ENCODE assay signal across 1 cellular context in the genomic region with DNA sequence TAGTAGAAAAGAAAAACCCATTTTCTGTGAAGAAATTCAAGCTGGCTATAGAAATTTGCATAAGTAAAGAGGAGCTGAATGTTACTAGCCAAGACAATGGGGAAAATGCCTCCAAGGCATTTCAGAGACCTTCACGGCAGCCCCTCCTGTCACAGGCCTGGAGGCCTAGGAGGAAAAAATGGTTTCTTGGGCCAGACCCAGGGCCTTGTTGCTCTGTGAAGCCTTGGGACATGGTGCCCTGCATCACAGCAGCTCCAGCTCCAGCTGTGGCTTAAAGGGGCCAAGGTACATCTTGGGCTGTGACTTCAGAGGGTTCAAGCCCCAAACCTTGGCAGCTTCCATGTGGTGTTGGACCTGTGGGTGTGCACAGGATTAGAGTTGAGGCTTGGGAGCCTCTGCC.
TF ChIP-seq lines count a peak whose summit lies in the region.

No MANE protein-coding gene starts in this region.

TF ChIP-seq in WTC11, 78 proteins besides CTCF, POLR2A, EP300 and RAD21 (continued from another document):
- TF ChIP-seq MYBL2 (CRISPR knock-in tag; IDR thresholded peaks at IDR 0.05) (no peak), OVOL2 (CRISPR knock-in tag; IDR thresholded peaks at IDR 0.05; ENCODE audit: borderline replicate concordance) (no peak), JUN (CRISPR knock-in tag; IDR thresholded peaks at IDR 0.05) (no peak), ZNF423 (CRISPR knock-in tag; IDR thresholded peaks at IDR 0.05) (no peak), FOXK1 (CRISPR knock-in tag; IDR thresholded peaks at IDR 0.05) (no peak), EMX1 (CRISPR knock-in tag; IDR thresholded peaks at IDR 0.05) (no peak), TEAD1 (CRISPR knock-in tag; IDR thresholded peaks at IDR 0.05) (no peak), GTF2I (CRISPR knock-in tag; conservative IDR thresholded peaks at IDR 0.05) (no peak)
- TF ChIP-seq, protein P1, sequence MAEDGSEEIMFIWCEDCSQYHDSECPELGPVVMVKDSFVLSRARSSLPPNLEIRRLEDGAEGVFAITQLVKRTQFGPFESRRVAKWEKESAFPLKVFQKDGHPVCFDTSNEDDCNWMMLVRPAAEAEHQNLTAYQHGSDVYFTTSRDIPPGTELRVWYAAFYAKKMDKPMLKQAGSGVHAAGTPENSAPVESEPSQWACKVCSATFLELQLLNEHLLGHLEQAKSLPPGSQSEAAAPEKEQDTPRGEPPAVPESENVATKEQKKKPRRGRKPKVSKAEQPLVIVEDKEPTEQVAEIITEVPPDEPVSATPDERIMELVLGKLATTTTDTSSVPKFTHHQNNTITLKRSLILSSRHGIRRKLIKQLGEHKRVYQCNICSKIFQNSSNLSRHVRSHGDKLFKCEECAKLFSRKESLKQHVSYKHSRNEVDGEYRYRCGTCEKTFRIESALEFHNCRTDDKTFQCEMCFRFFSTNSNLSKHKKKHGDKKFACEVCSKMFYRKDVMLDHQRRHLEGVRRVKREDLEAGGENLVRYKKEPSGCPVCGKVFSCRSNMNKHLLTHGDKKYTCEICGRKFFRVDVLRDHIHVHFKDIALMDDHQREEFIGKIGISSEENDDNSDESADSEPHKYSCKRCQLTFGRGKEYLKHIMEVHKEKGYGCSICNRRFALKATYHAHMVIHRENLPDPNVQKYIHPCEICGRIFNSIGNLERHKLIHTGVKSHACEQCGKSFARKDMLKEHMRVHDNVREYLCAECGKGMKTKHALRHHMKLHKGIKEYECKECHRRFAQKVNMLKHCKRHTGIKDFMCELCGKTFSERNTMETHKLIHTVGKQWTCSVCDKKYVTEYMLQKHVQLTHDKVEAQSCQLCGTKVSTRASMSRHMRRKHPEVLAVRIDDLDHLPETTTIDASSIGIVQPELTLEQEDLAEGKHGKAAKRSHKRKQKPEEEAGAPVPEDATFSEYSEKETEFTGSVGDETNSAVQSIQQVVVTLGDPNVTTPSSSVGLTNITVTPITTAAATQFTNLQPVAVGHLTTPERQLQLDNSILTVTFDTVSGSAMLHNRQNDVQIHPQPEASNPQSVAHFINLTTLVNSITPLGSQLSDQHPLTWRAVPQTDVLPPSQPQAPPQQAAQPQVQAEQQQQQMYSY (CRISPR knock-in tag; IDR thresholded peaks at IDR 0.05) = no peak
- TF ChIP-seq, protein P2, sequence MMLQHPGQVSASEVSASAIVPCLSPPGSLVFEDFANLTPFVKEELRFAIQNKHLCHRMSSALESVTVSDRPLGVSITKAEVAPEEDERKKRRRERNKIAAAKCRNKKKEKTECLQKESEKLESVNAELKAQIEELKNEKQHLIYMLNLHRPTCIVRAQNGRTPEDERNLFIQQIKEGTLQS (CRISPR knock-in tag; conservative IDR thresholded peaks at IDR 0.05) = no peak
- TF ChIP-seq, protein P3, sequence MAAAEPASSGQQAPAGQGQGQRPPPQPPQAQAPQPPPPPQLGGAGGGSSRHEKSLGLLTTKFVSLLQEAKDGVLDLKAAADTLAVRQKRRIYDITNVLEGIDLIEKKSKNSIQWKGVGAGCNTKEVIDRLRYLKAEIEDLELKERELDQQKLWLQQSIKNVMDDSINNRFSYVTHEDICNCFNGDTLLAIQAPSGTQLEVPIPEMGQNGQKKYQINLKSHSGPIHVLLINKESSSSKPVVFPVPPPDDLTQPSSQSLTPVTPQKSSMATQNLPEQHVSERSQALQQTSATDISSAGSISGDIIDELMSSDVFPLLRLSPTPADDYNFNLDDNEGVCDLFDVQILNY (CRISPR knock-in tag; IDR thresholded peaks at IDR 0.05) = no peak
- TF ChIP-seq, protein P4, sequence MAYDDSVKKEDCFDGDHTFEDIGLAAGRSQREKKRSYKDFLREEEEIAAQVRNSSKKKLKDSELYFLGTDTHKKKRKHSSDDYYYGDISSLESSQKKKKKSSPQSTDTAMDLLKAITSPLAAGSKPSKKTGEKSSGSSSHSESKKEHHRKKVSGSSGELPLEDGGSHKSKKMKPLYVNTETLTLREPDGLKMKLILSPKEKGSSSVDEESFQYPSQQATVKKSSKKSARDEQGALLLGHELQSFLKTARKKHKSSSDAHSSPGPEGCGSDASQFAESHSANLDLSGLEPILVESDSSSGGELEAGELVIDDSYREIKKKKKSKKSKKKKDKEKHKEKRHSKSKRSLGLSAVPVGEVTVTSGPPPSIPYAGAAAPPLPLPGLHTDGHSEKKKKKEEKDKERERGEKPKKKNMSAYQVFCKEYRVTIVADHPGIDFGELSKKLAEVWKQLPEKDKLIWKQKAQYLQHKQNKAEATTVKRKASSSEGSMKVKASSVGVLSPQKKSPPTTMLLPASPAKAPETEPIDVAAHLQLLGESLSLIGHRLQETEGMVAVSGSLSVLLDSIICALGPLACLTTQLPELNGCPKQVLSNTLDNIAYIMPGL (CRISPR knock-in tag; IDR thresholded peaks at IDR 0.05) = no peak
- TF ChIP-seq, protein P5, sequence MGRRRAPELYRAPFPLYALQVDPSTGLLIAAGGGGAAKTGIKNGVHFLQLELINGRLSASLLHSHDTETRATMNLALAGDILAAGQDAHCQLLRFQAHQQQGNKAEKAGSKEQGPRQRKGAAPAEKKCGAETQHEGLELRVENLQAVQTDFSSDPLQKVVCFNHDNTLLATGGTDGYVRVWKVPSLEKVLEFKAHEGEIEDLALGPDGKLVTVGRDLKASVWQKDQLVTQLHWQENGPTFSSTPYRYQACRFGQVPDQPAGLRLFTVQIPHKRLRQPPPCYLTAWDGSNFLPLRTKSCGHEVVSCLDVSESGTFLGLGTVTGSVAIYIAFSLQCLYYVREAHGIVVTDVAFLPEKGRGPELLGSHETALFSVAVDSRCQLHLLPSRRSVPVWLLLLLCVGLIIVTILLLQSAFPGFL (CRISPR knock-in tag; IDR thresholded peaks at IDR 0.05; ENCODE audit: borderline replicate concordance) = no peak
